In genomic region chr4:147866532-147867271, GRCh38 we compare ENCODE assay signal across 8 cellular contexts.
DNase-seq lines count a peak whose midpoint lies in the region; ATAC-seq, FAIRE-seq and TF ChIP-seq lines count a peak whose summit lies in the region.

No MANE protein-coding gene starts in this region.

- no peaks in the 10 kb centered on the region for H4K20me1 ChIP-seq in keratinocyte (ENCODE audit: control insufficient read depth, extremely low read depth, insufficient read depth, low read length)

- no peaks in the 10 kb centered on the region for H3K27me3 ChIP-seq in keratinocyte (ENCODE audit: control insufficient read depth, extremely low read depth, insufficient read depth, low read length)

- no peak overlapping the region for H3K9ac ChIP-seq in keratinocyte (ENCODE audit: control insufficient read depth, extremely low read depth, insufficient read depth, low read length)

- dilution Hi-C loops in keratinocyte (cut with MboI; ENCODE audit: extremely low pct_ligation_motif_present, low sequenced_read_pairs), result no loop called here

- H3K9me1 ChIP-seq in keratinocyte (ENCODE audit: control insufficient read depth, extremely low read depth, insufficient read depth, low read length), result no peaks in the 10 kb centered on the region

- H3K4me2 ChIP-seq in keratinocyte (ENCODE audit: control insufficient read depth, extremely low read depth, insufficient read depth, low read depth, low read length), result no peak overlapping the region

- H3K79me2 ChIP-seq in keratinocyte (ENCODE audit: control insufficient read depth, insufficient read depth, low read length), result peaks cover 3% of the 10 kb centered on the region

- DNase-seq in AG09309 (ENCODE audit: low read depth), result peak; percentile 69
- peak; percentile 69 for DNase-seq in NCI-H2171 treated with DMSO at 0.1 percent for 48 hours (lab: John Stamatoyannopoulos, UW)
- peak; percentile 12 to 97 (median 77) for DNase-seq in caudate nucleus (lab: John Stamatoyannopoulos, UW)
- peak; percentile 62 for DNase-seq in keratinocyte (ENCODE audit: low read depth, low spot score)
- peak; percentile 81 to 90 for DNase-seq in stimulated activated CD4-positive, alpha-beta T cell treated with anti-CD3 and anti-CD28 coated beads, Interleukin-1b, Interleukin-23, amount 100 ng/mL, for 1 hour (ENCODE audit: low read depth in 2 of 2)

- peak; percentile 97 for FAIRE-seq in keratinocyte (lab: Jason Lieb, UNC)

- no peaks in the 10 kb centered on the region for H3K4me1 ChIP-seq in keratinocyte (ENCODE audit: control insufficient read depth, extremely low read depth, insufficient read depth, low read length)

- TF ChIP-seq CTCF in AG09309 (IDR thresholded peaks at IDR 0.05; ENCODE audit: control insufficient read depth, insufficient read depth, low read depth, low read length, missing control alignments) (peak; percentile 97), WI38 (IDR thresholded peaks at IDR 0.05; ENCODE audit: low read depth, low read length) (peak; percentile 93), keratinocyte (optimal IDR thresholded peaks at IDR 0.05 in 1 of 3, IDR thresholded peaks at IDR 0.05 in 1 of 3, conservative IDR thresholded peaks at IDR 0.05 in 1 of 3; ENCODE audit: extremely low read depth in 1 of 3, insufficient read depth in 2 of 3, low read length in 3 of 3) (peak; percentile 94 to 99 (median 94))

- H3K9me3 ChIP-seq in keratinocyte (ENCODE audit: control insufficient read depth, low read depth, low read length), result no peaks in the 10 kb centered on the region

- H3K4me3 ChIP-seq in AG09309 (ENCODE audit: control insufficient read depth, low read depth, low read length), result no peak overlapping the region
- H3K4me3 ChIP-seq in WI38 (ENCODE audit: low read depth, low read length), result no peak overlapping the region
- no peak overlapping the region for H3K4me3 ChIP-seq in keratinocyte (ENCODE audit: control insufficient read depth in 2 of 3, extremely low read depth in 1 of 3, insufficient read depth in 2 of 3, low read depth in 1 of 3, low read length in 3 of 3)

- H3K27ac ChIP-seq in caudate nucleus (ENCODE audit: low read depth, low read length) (no peak overlapping the region), keratinocyte (ENCODE audit: control insufficient read depth, insufficient read depth, low read length) (no peak overlapping the region)

- H3K36me3 ChIP-seq in keratinocyte (ENCODE audit: control insufficient read depth in 2 of 2, extremely low read depth in 1 of 2, insufficient read depth in 2 of 2, low read length in 2 of 2), result peaks cover 4 to 10% of the 10 kb centered on the region in 2 experiments

- ATAC-seq in GM18873 (IDR thresholded peaks at IDR 0.05; ENCODE audit: low FRiP score, unreplicated experiment), result peak; percentile 63
- peak; percentile 82 for ATAC-seq in HG03139 (IDR thresholded peaks at IDR 0.05; ENCODE audit: unreplicated experiment)

- H2AFZ ChIP-seq in keratinocyte (ENCODE audit: control insufficient read depth, low read length), result no peak overlapping the region
